Comparison of ENCODE assay signal across 14 cellular contexts in the genomic region with DNA sequence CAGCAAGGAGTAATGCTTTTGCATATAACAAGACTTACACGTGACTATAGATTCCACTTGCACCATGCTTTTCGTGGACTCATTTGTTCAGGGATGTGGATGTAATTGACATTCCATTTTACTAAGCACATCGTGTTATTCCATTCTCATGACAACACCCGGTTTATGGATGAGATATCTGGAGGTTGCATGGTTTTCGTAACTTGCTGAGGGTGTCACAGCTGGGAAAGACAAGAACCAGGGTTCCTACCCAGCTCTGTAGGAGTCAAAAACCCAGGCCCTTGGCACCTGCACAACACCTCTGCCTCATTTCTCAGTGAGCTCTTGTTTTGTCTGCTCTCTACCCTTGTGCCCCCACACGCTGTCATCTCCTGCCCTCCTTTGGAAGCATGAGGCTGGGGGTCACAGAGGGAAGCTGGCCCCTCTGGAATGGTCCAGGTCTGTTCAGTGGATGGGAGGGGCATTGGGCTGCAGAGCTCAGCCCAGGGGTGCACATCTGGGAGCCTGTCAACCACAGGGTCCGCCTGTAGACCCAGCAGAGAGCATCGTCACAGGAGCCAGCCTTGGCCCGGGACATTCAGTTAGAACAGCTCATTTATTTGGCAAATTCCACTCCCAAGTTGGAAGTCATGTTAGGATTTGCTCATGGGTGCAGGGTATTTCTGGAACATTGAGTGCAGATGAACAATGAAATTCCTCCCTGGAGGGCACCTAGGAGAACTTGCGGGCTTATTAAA.
DNase-seq lines count a peak whose midpoint lies in the region; FAIRE-seq and TF ChIP-seq lines count a peak whose summit lies in the region.
"Had no signal": no experiment of that assay in that cellular context is flagged by ENCODE, and none has a peak within 500 bp of the region (broad histone marks: within the 10 kb centered on the region; RNA-seq: fewer than 3 reads in every experiment).

No MANE protein-coding gene starts in this region.

- intact Hi-C loops in breast epithelium (cut with DNase I; ENCODE audit: low total_unique reads) = no loop called here
- intact Hi-C loops in activated T-helper 2 cell treated with anti-CD3 and anti-CD28 coated beads, Interferon-gamma antibody, Interleukin-2, Interleukin-4, amounts not matched to agents 10 μg/mL and 5 μg/mL and 100 μg/mL, durations not matched to agents 14 hours and 24 hours and 36 hours (cut with micrococcal nuclease) = no loop called here

- peak overlapping the region; percentile 87 for H3K4me2 ChIP-seq in keratinocyte (ENCODE audit: control insufficient read depth, extremely low read depth, insufficient read depth, low read depth, low read length)

- H3K4me3 ChIP-seq in breast epithelium (no peak overlapping the region), keratinocyte (ENCODE audit: control insufficient read depth in 2 of 3, extremely low read depth in 1 of 3, insufficient read depth in 2 of 3, low read depth in 1 of 3, low read length in 3 of 3) (peak overlapping the region in 2 of 3 experiments; percentile 11 to 62), skin epidermis (no peak overlapping the region)

- H3K27ac Mint-ChIP-seq in activated T-helper 2 cell treated with anti-CD3 and anti-CD28 coated beads, Interferon-gamma antibody, Interleukin-2, Interleukin-4, amounts not matched to agents 10 μg/mL and 5 μg/mL and 100 μg/mL, durations not matched to agents 14 hours and 24 hours and 36 hours = no peak overlapping the region
- H3K27ac Mint-ChIP-seq: activated CD4-positive, alpha-beta T cell treated with anti-CD3 and anti-CD28 coated beads for 36 hours; CD14-positive monocyte had no signal

- H3K4me1 Mint-ChIP-seq in activated T-helper 2 cell treated with anti-CD3 and anti-CD28 coated beads, Interferon-gamma antibody, Interleukin-2, Interleukin-4, amounts not matched to agents 10 μg/mL and 5 μg/mL and 100 μg/mL, durations not matched to agents 14 hours and 24 hours and 36 hours (ENCODE audit: low read depth) = peaks cover 2% of the 10 kb centered on the region
- H3K4me1 Mint-ChIP-seq: activated CD4-positive, alpha-beta T cell treated with anti-CD3 and anti-CD28 coated beads for 36 hours had no signal

- H3K4me1 ChIP-seq in breast epithelium (peaks cover 0 to 5% of the 10 kb centered on the region in 2 donors), keratinocyte (ENCODE audit: control insufficient read depth, extremely low read depth, insufficient read depth, low read length) (peaks cover 26% of the 10 kb centered on the region)

- peaks cover 2% of the 10 kb centered on the region for H3K27me3 Mint-ChIP-seq in activated T-helper 2 cell treated with anti-CD3 and anti-CD28 coated beads, Interferon-gamma antibody, Interleukin-2, Interleukin-4, amounts not matched to agents 10 μg/mL and 5 μg/mL and 100 μg/mL, durations not matched to agents 14 hours and 24 hours and 36 hours (ENCODE audit: low read depth)

- H3K9me3 ChIP-seq in breast epithelium = no peaks in the 10 kb centered on the region
- no peaks in the 10 kb centered on the region for H3K9me3 ChIP-seq in keratinocyte (ENCODE audit: control insufficient read depth, low read depth, low read length)
- H3K9me3 ChIP-seq: neutrophil had no signal

- TF ChIP-seq CTCF in breast epithelium (IDR thresholded peaks at IDR 0.05) (no peak), keratinocyte (optimal IDR thresholded peaks at IDR 0.05 in 1 of 3, IDR thresholded peaks at IDR 0.05 in 1 of 3, conservative IDR thresholded peaks at IDR 0.05 in 1 of 3; ENCODE audit: extremely low read depth in 1 of 3, insufficient read depth in 2 of 3, low read length in 3 of 3) (no peak)

- peak overlapping the region; percentile 84 to 93 for H3K27ac ChIP-seq in breast epithelium
- peak overlapping the region; percentile 79 for H3K27ac ChIP-seq in keratinocyte (ENCODE audit: control insufficient read depth, insufficient read depth, low read length)
- H3K27ac ChIP-seq in skin epidermis = peak overlapping the region in 16 of 21 experiments; percentile 25 to 87 (median 64)
- H3K27ac ChIP-seq: neutrophil had no signal

- peak; percentile 98 for DNase-seq in EH (ENCODE audit: low read depth)
- peak in 1 of 2 donors; percentile 49 for DNase-seq in breast epithelium (ENCODE audit: low spot score in 2 of 2)
- no peak for DNase-seq in keratinocyte (ENCODE audit: low read depth, low spot score)
- no peak for DNase-seq in activated effector memory CD4-positive, alpha-beta T cell treated with anti-CD3 and anti-CD28 coated beads, Interleukin-2, amount 50 U/mL, for 16 hours
- no peak for DNase-seq in globus pallidus (ENCODE audit: low spot score)
- DNase-seq in activated T-helper 2 cell treated with anti-CD3 and anti-CD28 coated beads, Interferon-gamma antibody, Interleukin-2, Interleukin-4, amounts not matched to agents 10 μg/mL and 5 μg/mL and 100 μg/mL, durations not matched to agents 14 hours and 24 hours and 36 hours (ENCODE audit: low spot score) = no peak
- no peak for DNase-seq in G401 (ENCODE audit: low spot score)
- DNase-seq: activated CD4-positive, alpha-beta T cell treated with anti-CD3 and anti-CD28 coated beads for 36 hours; activated gamma-delta T cell; dermis blood vessel endothelial cell; NCI-H69 had no signal

- no peaks in the 10 kb centered on the region for H3K36me3 Mint-ChIP-seq in activated T-helper 2 cell treated with anti-CD3 and anti-CD28 coated beads, Interferon-gamma antibody, Interleukin-2, Interleukin-4, amounts not matched to agents 10 μg/mL and 5 μg/mL and 100 μg/mL, durations not matched to agents 14 hours and 24 hours and 36 hours (ENCODE audit: low read depth)
- H3K36me3 Mint-ChIP-seq: CD14-positive monocyte had no signal

- peak overlapping the region; percentile 69 for H3K9ac ChIP-seq in keratinocyte (ENCODE audit: control insufficient read depth, extremely low read depth, insufficient read depth, low read length)

- H3K27me3 ChIP-seq in breast epithelium = no peaks in the 10 kb centered on the region
- H3K27me3 ChIP-seq in keratinocyte (ENCODE audit: control insufficient read depth, extremely low read depth, insufficient read depth, low read length) = no peaks in the 10 kb centered on the region
- H3K27me3 ChIP-seq: neutrophil had no signal

- H4K20me1 ChIP-seq in keratinocyte (ENCODE audit: control insufficient read depth, extremely low read depth, insufficient read depth, low read length) = no peaks in the 10 kb centered on the region

- no peaks in the 10 kb centered on the region for H3K36me3 ChIP-seq in breast epithelium
- H3K36me3 ChIP-seq in keratinocyte (ENCODE audit: control insufficient read depth in 2 of 2, extremely low read depth in 1 of 2, insufficient read depth in 2 of 2, low read length in 2 of 2) = no peaks in the 10 kb centered on the region
- H3K36me3 ChIP-seq: neutrophil had no signal

- peak; percentile 88 for FAIRE-seq in keratinocyte (lab: Jason Lieb, UNC)

- dilution Hi-C loops in keratinocyte (cut with MboI; ENCODE audit: extremely low pct_ligation_motif_present, low sequenced_read_pairs) = no loop called here

- in situ Hi-C loops in G401 (cut with HindIII; ENCODE audit: low sequenced_read_pairs) = no loop called here

- no peaks in the 10 kb centered on the region for H3K9me3 Mint-ChIP-seq in activated T-helper 2 cell treated with anti-CD3 and anti-CD28 coated beads, Interferon-gamma antibody, Interleukin-2, Interleukin-4, amounts not matched to agents 10 μg/mL and 5 μg/mL and 100 μg/mL, durations not matched to agents 14 hours and 24 hours and 36 hours

- TF ChIP-seq POLR2A in breast epithelium (IDR thresholded peaks at IDR 0.05) = no peak

- no peaks in the 10 kb centered on the region for H3K79me2 ChIP-seq in keratinocyte (ENCODE audit: control insufficient read depth, insufficient read depth, low read length)

- H3K4me3 Mint-ChIP-seq in activated T-helper 2 cell treated with anti-CD3 and anti-CD28 coated beads, Interferon-gamma antibody, Interleukin-2, Interleukin-4, amounts not matched to agents 10 μg/mL and 5 μg/mL and 100 μg/mL, durations not matched to agents 14 hours and 24 hours and 36 hours (ENCODE audit: low read depth) = no peak overlapping the region
- H3K4me3 Mint-ChIP-seq: activated CD4-positive, alpha-beta T cell treated with anti-CD3 and anti-CD28 coated beads for 36 hours; CD14-positive monocyte had no signal

- H3K9me1 ChIP-seq in keratinocyte (ENCODE audit: control insufficient read depth, extremely low read depth, insufficient read depth, low read length) = no peaks in the 10 kb centered on the region

- H2AFZ ChIP-seq in keratinocyte (ENCODE audit: control insufficient read depth, low read length) = peak overlapping the region; percentile 56

Comparison
In these comparisons a context has a peak if more than half of its experiments do, and no peak if none do; other contexts are left out.
1. H3K4me3 ChIP-seq: peak in keratinocyte (2 of 3); none in breast epithelium (0 of 3) and skin epidermis (0 of 7).
2. Peak in every context shown above with its lines, with median percentiles within 50 percentile points of each other: H3K27ac ChIP-seq.